In the genomic region with DNA sequence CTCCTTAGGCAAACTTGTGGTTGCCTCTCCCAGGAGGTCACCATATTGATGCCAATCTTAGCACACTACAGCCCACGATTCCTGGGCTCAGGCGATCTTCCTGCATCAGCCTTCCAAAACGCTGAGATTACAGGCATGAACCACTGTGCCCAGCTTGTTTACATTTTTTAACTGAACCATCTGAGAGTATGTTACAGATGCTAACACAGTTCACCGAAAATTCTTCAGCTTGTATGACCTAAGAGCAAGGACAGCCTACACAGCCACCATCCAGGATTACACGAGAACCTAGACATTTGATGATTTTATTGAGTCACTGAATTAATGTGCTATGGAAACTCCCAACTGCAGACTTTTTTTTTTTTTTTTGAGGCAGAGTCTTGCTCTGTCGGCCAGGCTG, we compare ENCODE assay signal across 19 cellular contexts. TPM values are rescaled to one million over a fixed set of nuclear protein-coding genes. Genes with fewer than 3 reads are reported as not detected.
A peak's percentile ranks its signal among the peaks of the same experiment; 100 is the strongest.
DNase-seq lines count a peak whose midpoint lies in the region; ATAC-seq and TF ChIP-seq lines count a peak whose summit lies in the region.
"Had no signal": no experiment of that assay in that cellular context is flagged by ENCODE, and none has a peak within 500 bp of the region (broad histone marks: within the 10 kb centered on the region; RNA-seq: fewer than 3 reads in every experiment).

No MANE protein-coding gene starts in this region.

- no peak for TF ChIP-seq CTCF in HFFc6 (IDR thresholded peaks at IDR 0.05)
- no peak for TF ChIP-seq CTCF in esophagus muscularis mucosa (IDR thresholded peaks at IDR 0.05)
- TF ChIP-seq CTCF in smooth muscle cell (IDR thresholded peaks at IDR 0.05; ENCODE audit: borderline replicate concordance, insufficient read depth, poor library complexity, severe bottlenecking), result no peak

- H3K9me3 Mint-ChIP-seq in activated CD8-positive, alpha-beta memory T cell treated with anti-CD3 and anti-CD28 coated beads, Interleukin-2, amount 10 ng/mL, durations not matched to agents 7 days and 5 days (ENCODE audit: low read depth), result no peaks in the 10 kb centered on the region
- no peaks in the 10 kb centered on the region for H3K9me3 Mint-ChIP-seq in HFFc6
- H3K9me3 Mint-ChIP-seq: mesothelial cell of epicardium had no signal

- H3K27me3 Mint-ChIP-seq in activated CD8-positive, alpha-beta memory T cell treated with anti-CD3 and anti-CD28 coated beads, Interleukin-2, amount 10 ng/mL, durations not matched to agents 7 days and 5 days, result no peaks in the 10 kb centered on the region
- peaks cover 2% of the 10 kb centered on the region for H3K27me3 Mint-ChIP-seq in HFFc6 (ENCODE audit: insufficient read depth)

- no peaks in the 10 kb centered on the region for H3F3A ChIP-seq in smooth muscle cell (ENCODE audit: low read depth)

- peaks cover 14% of the 10 kb centered on the region for H3K36me3 Mint-ChIP-seq in activated CD8-positive, alpha-beta memory T cell treated with anti-CD3 and anti-CD28 coated beads, Interleukin-2, amount 10 ng/mL, durations not matched to agents 7 days and 5 days
- H3K36me3 Mint-ChIP-seq in HFFc6 (ENCODE audit: low read depth), result peaks cover 11% of the 10 kb centered on the region; the same call in 1 of the 2 replicates

- intact Hi-C loops in esophagus muscularis mucosa (cut with DNase I), result no loop called here

- peaks cover 8 to 46% (median 37%) of the 10 kb centered on the region in 4 donors for H3K4me1 ChIP-seq in esophagus muscularis mucosa
- no peaks in the 10 kb centered on the region for H3K4me1 ChIP-seq in smooth muscle cell (ENCODE audit: low read depth)
- H3K4me1 ChIP-seq: Caco-2 had no signal

- peaks cover 28% of the 10 kb centered on the region for H3K4me1 Mint-ChIP-seq in activated CD8-positive, alpha-beta memory T cell treated with anti-CD3 and anti-CD28 coated beads, Interleukin-2, amount 10 ng/mL, durations not matched to agents 7 days and 5 days
- peaks cover 22% of the 10 kb centered on the region for H3K4me1 Mint-ChIP-seq in HFFc6 (ENCODE audit: low read depth)

- peaks cover 2% of the 10 kb centered on the region for H4K20me1 ChIP-seq in smooth muscle cell (ENCODE audit: low read depth)

- no peaks in the 10 kb centered on the region for H3K79me2 ChIP-seq in smooth muscle cell (ENCODE audit: low read depth)

- H3K27ac ChIP-seq in esophagus muscularis mucosa (replicated peaks in 1 of 4), result peak overlapping the region in 3 of 4 donors; percentile 4 to 42 (median 5)
- H3K27ac ChIP-seq in smooth muscle cell (ENCODE audit: low read depth), result peak overlapping the region; percentile 44
- H3K27ac ChIP-seq: heart left ventricle, HL-60, tibial nerve had no signal

- H3K27ac Mint-ChIP-seq in activated CD8-positive, alpha-beta memory T cell treated with anti-CD3 and anti-CD28 coated beads, Interleukin-2, amount 10 ng/mL, durations not matched to agents 7 days and 5 days, result peak overlapping the region; percentile 36
- peak overlapping the region; percentile 48 for H3K27ac Mint-ChIP-seq in HFFc6
- H3K27ac Mint-ChIP-seq: mesothelial cell of epicardium had no signal

- TF ChIP-seq POLR2A in esophagus muscularis mucosa (IDR thresholded peaks at IDR 0.05; ENCODE audit: low read depth), result no peak

- 63% methylated on average over 6 of the region's 6 CpGs for WGBS in esophagus muscularis mucosa
- 54% methylated on average over 6 of the region's 6 CpGs for WGBS in smooth muscle cell (ENCODE audit: low lambda C conversion rate)

- H3K4me3 ChIP-seq in esophagus muscularis mucosa (no peak overlapping the region), smooth muscle cell (no peak overlapping the region)
- H3K4me3 ChIP-seq: adrenal gland, heart left ventricle, tibial nerve had no signal

- H3K4me2 ChIP-seq in smooth muscle cell, result peak overlapping the region; percentile 12

- no peak for TF ChIP-seq EP300 in esophagus muscularis mucosa (IDR thresholded peaks at IDR 0.05)

- no peak for ATAC-seq in activated CD8-positive, alpha-beta memory T cell treated with anti-CD3 and anti-CD28 coated beads, Interleukin-2, amount 10 ng/mL, durations not matched to agents 7 days and 5 days
- no peak for ATAC-seq in HG02642 (IDR thresholded peaks at IDR 0.05; ENCODE audit: poor library complexity, unreplicated experiment)
- no peak for ATAC-seq in HG03432 (IDR thresholded peaks at IDR 0.05; ENCODE audit: unreplicated experiment)
- ATAC-seq: heart left ventricle had no signal

- CTCF ChIA-PET in activated CD8-positive, alpha-beta memory T cell treated with anti-CD3 and anti-CD28 coated beads, Interleukin-2, amount 10 ng/mL, durations not matched to agents 7 days and 5 days (lab: Charles Lee), result interaction anchor here (0.7 to 41.1 kb wide), 5 partner anchors 12 to 332 kb away, joined by 3 to 1064 read pairs (median 4); a partner anchor contains a TSS

- H3K9ac ChIP-seq in smooth muscle cell (ENCODE audit: low read depth), result no peak overlapping the region

- DNase-seq in activated CD8-positive, alpha-beta memory T cell treated with anti-CD3 and anti-CD28 coated beads, Interleukin-2, amount 10 ng/mL, durations not matched to agents 7 days and 5 days, result no peak
- no peak for DNase-seq in activated CD8-positive, alpha-beta memory T cell treated with anti-CD3 and anti-CD28 coated beads, Interleukin-2, amount 50 U/mL, for 4 hours
- DNase-seq in HFFc6, result peak; percentile 12
- no peak for DNase-seq in esophagus muscularis mucosa (ENCODE audit: extremely low spot score)
- no peak for DNase-seq in smooth muscle cell (lab: John Stamatoyannopoulos, UW; ENCODE audit: unreplicated experiment)
- DNase-seq in effector CD8-positive, alpha-beta T cell (lab: John Stamatoyannopoulos, UW), result no peak
- DNase-seq: adrenal gland; Caco-2; heart left ventricle; Karpas-422; NCI-H1417; NCI-H2171 treated with DMSO at 0.1 percent for 48 hours; stimulated activated CD4-positive, alpha-beta T cell treated with anti-CD3 and anti-CD28 coated beads, Interleukin-4, amount 100 ng/mL, for 24 hours; SW 1271 had no signal

- H3K9me3 ChIP-seq in esophagus muscularis mucosa (no peaks in the 10 kb centered on the region), smooth muscle cell (replicated peaks; ENCODE audit: low read depth) (no peaks in the 10 kb centered on the region)
- H3K9me3 ChIP-seq: adrenal gland, Caco-2, heart left ventricle, tibial nerve had no signal

- H2AFZ ChIP-seq in smooth muscle cell (ENCODE audit: low read depth), result no peak overlapping the region

- H3K27me3 ChIP-seq in esophagus muscularis mucosa (no peaks in the 10 kb centered on the region), smooth muscle cell (ENCODE audit: low read depth) (no peaks in the 10 kb centered on the region)
- H3K27me3 ChIP-seq: adrenal gland, heart left ventricle, tibial nerve had no signal

- H3K36me3 ChIP-seq in esophagus muscularis mucosa (peaks cover 8 to 23% (median 18%) of the 10 kb centered on the region in 4 donors), smooth muscle cell (ENCODE audit: low read depth) (no peaks in the 10 kb centered on the region)

- H3K4me3 Mint-ChIP-seq in activated CD8-positive, alpha-beta memory T cell treated with anti-CD3 and anti-CD28 coated beads, Interleukin-2, amount 10 ng/mL, durations not matched to agents 7 days and 5 days, result no peak overlapping the region
- no peak overlapping the region for H3K4me3 Mint-ChIP-seq in HFFc6
- H3K4me3 Mint-ChIP-seq: mesothelial cell of epicardium had no signal

RNA-seq across cellular contexts. Expression of a gene that starts 5.8 kb away (rescaled TPM):
- total RNA-seq in activated CD8-positive, alpha-beta memory T cell treated with anti-CD3 and anti-CD28 coated beads, Interleukin-2, amount 10 ng/mL, durations not matched to agents 7 days and 5 days, result 1,000 to 10,000 TPM; 1,392 to 1,515 TPM
- total RNA-seq in HFFc6 (2021; fragmentation: NEBNext Ultra II Directional; extraction: Animal tissue kit (Norgen Biotek cat#: 25700)), result 1,000 to 10,000 TPM; 5,326 to 7,192 (median 6,673) TPM
- 1,000 to 10,000 TPM in 3 of 4 donors, 100 to 1,000 TPM in 1; 710 to 1,112 (median 1,021) TPM for total RNA-seq in esophagus muscularis mucosa
- total RNA-seq in smooth muscle cell, result 3,694 and 5,079 TPM in 2 replicates
- 4,318 and 5,332 TPM in 2 replicates for polyA plus RNA-seq in smooth muscle cell

RNA-seq across cellular contexts. Expression of a gene that starts 11.1 kb away (rescaled TPM):
- 10 to 100 TPM; 25.9 to 32.6 TPM for total RNA-seq in activated CD8-positive, alpha-beta memory T cell treated with anti-CD3 and anti-CD28 coated beads, Interleukin-2, amount 10 ng/mL, durations not matched to agents 7 days and 5 days
- total RNA-seq in HFFc6 (2021; fragmentation: NEBNext Ultra II Directional; extraction: Animal tissue kit (Norgen Biotek cat#: 25700)), result 10 to 100 TPM; 15.3 to 24.5 (median 18.4) TPM
- total RNA-seq in esophagus muscularis mucosa (10 to 100 TPM in 3 of 4 donors, 1 to 10 TPM in 1; 7.3 to 28.3 (median 17.4) TPM), smooth muscle cell (9.7 and 16.5 TPM in 2 replicates)
- 20.0 and 20.7 TPM in 2 replicates for polyA plus RNA-seq in smooth muscle cell

RNA-seq across cellular contexts. Expression of a gene that starts 16.6 kb away (rescaled TPM):
- 10 to 100 TPM; 49.9 to 53.3 TPM for total RNA-seq in activated CD8-positive, alpha-beta memory T cell treated with anti-CD3 and anti-CD28 coated beads, Interleukin-2, amount 10 ng/mL, durations not matched to agents 7 days and 5 days
- 10 to 100 TPM; 17.7 to 29.6 (median 26.9) TPM for total RNA-seq in HFFc6 (2021; fragmentation: NEBNext Ultra II Directional; extraction: Animal tissue kit (Norgen Biotek cat#: 25700))
- 10 to 100 TPM in 3 of 4 donors, 1 to 10 TPM in 1; 9.1 to 18.4 (median 14.5) TPM for total RNA-seq in esophagus muscularis mucosa
- 23.4 and 31.0 TPM in 2 replicates for total RNA-seq in smooth muscle cell
- 13.2 and 16.2 TPM in 2 replicates for polyA plus RNA-seq in smooth muscle cell

RNA-seq across cellular contexts. Expression of a gene that starts 27.3 kb away (rescaled TPM):
- total RNA-seq in activated CD8-positive, alpha-beta memory T cell treated with anti-CD3 and anti-CD28 coated beads, Interleukin-2, amount 10 ng/mL, durations not matched to agents 7 days and 5 days, result 10 to 100 TPM; 42.0 to 55.2 TPM
- total RNA-seq in HFFc6 (2021; fragmentation: NEBNext Ultra II Directional; extraction: Animal tissue kit (Norgen Biotek cat#: 25700)), result 10 to 100 TPM; 74.3 to 92.5 (median 91.6) TPM
- total RNA-seq in esophagus muscularis mucosa (100 to 1,000 TPM; 150 to 208 (median 182) TPM), smooth muscle cell (39.8 and 44.6 TPM in 2 replicates)
- 95.8 and 100 TPM in 2 replicates for polyA plus RNA-seq in smooth muscle cell

RNA-seq across cellular contexts. Expression of a gene that starts 30.1 kb away (rescaled TPM):
- total RNA-seq in activated CD8-positive, alpha-beta memory T cell treated with anti-CD3 and anti-CD28 coated beads, Interleukin-2, amount 10 ng/mL, durations not matched to agents 7 days and 5 days, result 100 to 1,000 TPM; 231 to 275 TPM
- total RNA-seq in HFFc6 (2021; fragmentation: NEBNext Ultra II Directional; extraction: Animal tissue kit (Norgen Biotek cat#: 25700)), result 10 to 100 TPM; 15.9 to 26.3 (median 23.0) TPM
- total RNA-seq in esophagus muscularis mucosa (1 to 10 TPM; 1.5 to 7.5 (median 4.3) TPM), smooth muscle cell (20.4 and 26.6 TPM in 2 replicates)
- polyA plus RNA-seq in smooth muscle cell, result 16.6 and 33.7 TPM in 2 replicates
